ENCODE assay signal across 16 cellular contexts in genomic region chr12:14736441-14736840, GRCh38. TPM values are rescaled to one million over a fixed set of nuclear protein-coding genes. Genes with fewer than 3 reads are reported as not detected.
A peak's percentile ranks its signal among the peaks of the same experiment; 100 is the strongest.
DNase-seq lines count a peak whose midpoint lies in the region; ATAC-seq, FAIRE-seq and TF ChIP-seq lines count a peak whose summit lies in the region.
"Not testable (repeated sequence)": the region's sequence is repeated elsewhere in the genome, so short reads cannot be mapped to it uniquely, and the experiment has no call there.
"Had no signal": no experiment of that assay in that cellular context is flagged by ENCODE, and none has a peak within 500 bp of the region (broad histone marks: within the 10 kb centered on the region; RNA-seq: fewer than 3 reads in every experiment).

No MANE protein-coding gene starts in this region.

- DNase-seq in K562 (ENCODE audit: extremely low read depth in 1 of 4, low spot score in 3 of 4); HepG2 (ENCODE audit: low spot score): not testable (repeated sequence)
- DNase-seq in left lobe of liver (ENCODE audit: low spot score) = peak; percentile 56
- DNase-seq in trophoblast cell = peak; percentile 38 to 56

- H3K4me1 ChIP-seq in K562 (replicated peaks in 1 of 2; ENCODE audit: control insufficient read depth in 2 of 2, insufficient read depth in 2 of 2, low read length in 2 of 2); HepG2 (ENCODE audit: insufficient read depth, low read length); trophoblast cell (ENCODE audit: control insufficient read depth in 1 of 2, insufficient read depth in 2 of 2, low read length in 2 of 2): not testable (repeated sequence)

- H3K36me3 ChIP-seq in K562 (ENCODE audit: control insufficient read depth, insufficient read depth, low read length); HepG2 (replicated peaks in 1 of 2; ENCODE audit: control insufficient read depth in 1 of 2, insufficient read depth in 2 of 2, low read length in 2 of 2); trophoblast cell (ENCODE audit: control insufficient read depth in 1 of 2, insufficient read depth in 2 of 2, low read length in 2 of 2): not testable (repeated sequence)

- CTCF ChIA-PET in K562 (lab: Yijun Ruan, JAX; ENCODE audit: low intra/inter-chr PET ratio); HepG2 (lab: Yijun Ruan, JAX; ENCODE audit: low intra/inter-chr PET ratio, low total read pairs): not testable (repeated sequence)

- not testable (repeated sequence) for H3K27me3 ChIP-seq in K562 (ENCODE audit: control insufficient read depth in 2 of 2, insufficient read depth in 2 of 2, low read length in 2 of 2); HepG2 (ENCODE audit: control insufficient read depth in 1 of 2, insufficient read depth in 2 of 2, low read length in 2 of 2); trophoblast cell (ENCODE audit: insufficient read depth, low read length)

- not testable (repeated sequence) for FAIRE-seq in K562 (lab: Jason Lieb, UNC); HepG2 (lab: Jason Lieb, UNC)

- TF ChIP-seq RAD21 in K562 (CRISPR knock-in tag; conservative IDR thresholded peaks at IDR 0.05 in 1 of 2, IDR thresholded peaks at IDR 0.05 in 1 of 2); HepG2 (CRISPR knock-in tag; IDR thresholded peaks at IDR 0.05): not testable (repeated sequence)

- H3K4ac ChIP-seq in trophoblast cell (ENCODE audit: low read depth, low read length) = not testable (repeated sequence)

- intact Hi-C loops in K562 (cut with micrococcal nuclease); HepG2 (cut with micrococcal nuclease; ENCODE audit: unreplicated experiment): not testable (repeated sequence)

- H3K79me1 ChIP-seq in trophoblast cell (ENCODE audit: low read length) = not testable (repeated sequence)

- H4K20me1 ChIP-seq in K562 (replicated peaks; ENCODE audit: control insufficient read depth, insufficient read depth, low read length); HepG2 (ENCODE audit: insufficient read depth, low read length): not testable (repeated sequence)

- not testable (repeated sequence) for TF ChIP-seq POLR2A in K562 (conservative IDR thresholded peaks at IDR 0.05); HepG2 (IDR thresholded peaks at IDR 0.05; ENCODE audit: insufficient read depth in 1 of 2, low read depth in 2 of 2, low read length in 2 of 2)

- H3K27ac ChIP-seq in VCaP = peak overlapping the region; percentile 92
- H3K27ac ChIP-seq in K562 (ENCODE audit: extremely low read depth, low read depth, low read length); HepG2 (ENCODE audit: extremely low read length, insufficient read depth, low read length); trophoblast cell (ENCODE audit: low read depth, low read length): not testable (repeated sequence)

- H2AK5ac ChIP-seq in trophoblast cell (ENCODE audit: low read length) = not testable (repeated sequence)

- H3K23ac ChIP-seq in trophoblast cell (ENCODE audit: low read length) = not testable (repeated sequence)

- not testable (repeated sequence) for H2AFZ ChIP-seq in K562 (ENCODE audit: low read depth, low read length); HepG2 (ENCODE audit: low read length); trophoblast cell (ENCODE audit: insufficient read depth, low read length, poor library complexity)

- WGBS in K562 (ENCODE audit: insufficient coverage, low coverage, missing lambda C conversion rate) = 46% methylated on average over 3 of the region's 16 CpGs
- 67% methylated on average over 16 of the region's 16 CpGs for WGBS in HepG2 (ENCODE audit: low lambda C conversion rate)
- no CpG with 5 or more reads among the region's 16 CpGs for WGBS in trophoblast cell (ENCODE audit: extremely low coverage, insufficient coverage, insufficient read length)

- not testable (repeated sequence) for H4K12ac ChIP-seq in trophoblast cell (ENCODE audit: low read depth, low read length)

- H4K91ac ChIP-seq in trophoblast cell (ENCODE audit: low read depth, low read length) = not testable (repeated sequence)

- not testable (repeated sequence) for H3K9me1 ChIP-seq in K562 (ENCODE audit: control insufficient read depth, insufficient read depth, low read length)

- H2BK12ac ChIP-seq in trophoblast cell (ENCODE audit: low read length) = not testable (repeated sequence)

- in situ Hi-C loops in K562 (cut with MboI) = not testable (repeated sequence)
- in situ Hi-C loops in HepG2 (cut with HindIII; ENCODE audit: extremely low pct_ligation_motif_present, low pct_unique_long_range_greater_than_20kb) = loop anchor here (25.0 kb wide), 1 partner anchor 476 kb away; the partner anchor contains the start of gene RERG

- not testable (repeated sequence) for H3K9me3 ChIP-seq in K562 (replicated peaks; ENCODE audit: control insufficient read depth, insufficient read depth, low read depth, low read length); HepG2 (ENCODE audit: low read length); trophoblast cell (ENCODE audit: insufficient read depth, low read depth, low read length)

- TF ChIP-seq EP300 in K562 (IDR thresholded peaks at IDR 0.05; ENCODE audit: low read length); HepG2 (IDR thresholded peaks at IDR 0.05; ENCODE audit: low read depth in 2 of 2, low read length in 2 of 2); HepG2 (CRISPR knock-in tag; IDR thresholded peaks at IDR 0.05; ENCODE audit: borderline replicate concordance): not testable (repeated sequence)

- ATAC-seq in K562, HepG2: not testable (repeated sequence)
- peak; percentile 67 for ATAC-seq in left lobe of liver

- H4K8ac ChIP-seq in trophoblast cell (ENCODE audit: low read depth, low read length) = not testable (repeated sequence)

- H2BK120ac ChIP-seq in trophoblast cell (ENCODE audit: insufficient read depth, low read length, poor library complexity) = not testable (repeated sequence)

- H3K4me3 ChIP-seq in K562; HepG2 (replicated peaks in 1 of 3; ENCODE audit: insufficient read depth in 1 of 3, low read depth in 2 of 3, low read length in 3 of 3); trophoblast cell (ENCODE audit: low read depth, low read length): not testable (repeated sequence)

- not testable (repeated sequence) for H2BK5ac ChIP-seq in trophoblast cell (ENCODE audit: low read depth, low read length, poor library complexity)

- H3K4me2 ChIP-seq in K562 (ENCODE audit: insufficient read depth, low read length); HepG2 (ENCODE audit: low read depth, low read length); trophoblast cell (ENCODE audit: low read length): not testable (repeated sequence)

- not testable (repeated sequence) for H3K79me2 ChIP-seq in K562 (ENCODE audit: control insufficient read depth, insufficient read depth, low read length); HepG2 (ENCODE audit: insufficient read depth, low read length); trophoblast cell (ENCODE audit: control insufficient read depth, insufficient read depth, low read length, poor library complexity)

- TF ChIP-seq CTCF in VCaP (conservative IDR thresholded peaks at IDR 0.05); K562 (IDR thresholded peaks at IDR 0.05 in 2 of 3, conservative IDR thresholded peaks at IDR 0.05 in 1 of 3; ENCODE audit: insufficient read depth in 2 of 3, low read depth in 1 of 3, low read length in 3 of 3); HepG2 (CRISPR knock-in tag; IDR thresholded peaks at IDR 0.05): not testable (repeated sequence)

- not testable (repeated sequence) for H3K18ac ChIP-seq in trophoblast cell (ENCODE audit: low read length)

- not testable (repeated sequence) for H3K9ac ChIP-seq in K562 (ENCODE audit: insufficient read depth in 1 of 2, low read depth in 2 of 2, low read length in 2 of 2); HepG2 (ENCODE audit: insufficient read depth, low read depth, low read length); trophoblast cell (ENCODE audit: low read length)

- POLR2A ChIA-PET in K562 (lab: Yijun Ruan, JAX); HepG2 (lab: Yijun Ruan, JAX): not testable (repeated sequence)

- H3K14ac ChIP-seq in trophoblast cell (ENCODE audit: low read length) = not testable (repeated sequence)

- BruUV-seq in K562 (replicated peaks; lab: Mats Ljungman, UMichigan); HepG2 (replicated peaks; lab: Mats Ljungman, UMichigan): not testable (repeated sequence)

RNA-seq across cellular contexts. Expression of gene GUCY2C, which starts 40.0 kb away (rescaled TPM):
- total RNA-seq in K562 (2011; cell fraction: chromatin; rRNA removed; ENCODE audit: low replicate concordance) = not detected in 2 replicates
- total RNA-seq in K562 (2011; cell fraction: nucleolus; rRNA removed) = not detected in 2 replicates
- total RNA-seq in K562 (2011; cell fraction: nucleoplasm; rRNA removed) = not detected in 2 replicates
- total RNA-seq in K562 (2014; rRNA removed) (0.05 TPM in 1 of 2 replicates, not detected in the other), K562 (2014; rRNA removed; fragmentation: Illumina TruSeq; extraction: Trizol) (not detected in 2 replicates), K562 (2015; rRNA removed; fragmentation: Illumina TruSeq; extraction: Trizol) (not detected in 2 replicates), K562 (2021) (not detected in 2 replicates), left lobe of liver (not detected), HepG2 (2016; rRNA removed; fragmentation: Illumina TruSeq; extraction: Trizol) (not detected in 2 replicates)
- polyA plus RNA-seq in K562 (2011; rRNA removed) (0.01 and 0.03 TPM in 2 replicates), K562 (2014; fragmentation: Illumina TruSeq; extraction: Trizol) (not detected in 2 replicates), K562 (2014; fragmentation: Nextera tagmentation; extraction: Ambion mirVana) (under 1 TPM in 1 of 2 experiments, not detected in 1; 0.04 TPM), K562 (2014; rRNA removed) (not detected in 2 replicates), HepG2 (2011; rRNA removed) (0.09 TPM in 1 of 2 replicates, not detected in the other)
- 0.04 TPM in 1 of 2 replicates, not detected in the other for polyA plus RNA-seq in K562 (2011; cell fraction: cytosol; rRNA removed)
- polyA plus RNA-seq in K562 (2011; cell fraction: nucleus; rRNA removed) = 0.07 TPM in 1 of 2 replicates, not detected in the other
- 0.03 TPM in 1 of 2 replicates, not detected in the other for polyA plus RNA-seq in K562 (2012)
- 0.03 TPM in 1 of 2 replicates, not detected in the other for polyA minus RNA-seq in K562 (2011; rRNA and poly(A)+ RNA removed)
- not detected in 2 replicates for polyA minus RNA-seq in K562 (2011; cell fraction: cytosol; rRNA and poly(A)+ RNA removed)
- polyA minus RNA-seq in K562 (2011; cell fraction: nucleus; rRNA and poly(A)+ RNA removed) = not detected in 2 replicates
- total RNA-seq in HepG2 (2016; cell fraction: cytosol; rRNA removed; fragmentation: Illumina TruSeq; extraction: Trizol; ENCODE audit: low read depth) = not detected in 2 replicates
- not detected in 2 replicates for total RNA-seq in HepG2 (2016; cell fraction: insoluble cytoplasmic fraction; rRNA removed; fragmentation: Illumina TruSeq; extraction: Trizol)
- total RNA-seq in HepG2 (2016; cell fraction: membrane; rRNA removed; fragmentation: Illumina TruSeq; extraction: Trizol) = not detected in 2 replicates
- total RNA-seq in HepG2 (2016; cell fraction: nucleus; rRNA removed; fragmentation: Illumina TruSeq; extraction: Trizol) = not detected in 2 replicates
- 0.01 and 0.08 TPM in 2 replicates for polyA plus RNA-seq in HepG2 (2011; cell fraction: cytosol; rRNA removed)
- polyA plus RNA-seq in HepG2 (2011; cell fraction: nucleus; rRNA removed) = 0.05 TPM in 1 of 2 replicates, not detected in the other
- polyA plus RNA-seq in HepG2 (2012) = 0.07 and 0.08 TPM in 2 replicates
- polyA plus RNA-seq in HepG2 (2016; cell fraction: cytosol; fragmentation: Illumina TruSeq; extraction: Trizol; ENCODE audit: low read depth) = not detected in 2 replicates
- polyA plus RNA-seq in HepG2 (2016; cell fraction: insoluble cytoplasmic fraction; fragmentation: Illumina TruSeq; extraction: Trizol; ENCODE audit: low read depth) = not detected in 2 replicates
- not detected in 2 replicates for polyA plus RNA-seq in HepG2 (2016; cell fraction: membrane; fragmentation: Illumina TruSeq; extraction: Trizol; ENCODE audit: low read depth)
- polyA plus RNA-seq in HepG2 (2016; cell fraction: nucleus; fragmentation: Illumina TruSeq; extraction: Trizol; ENCODE audit: insufficient read depth, low read depth) = not detected in 2 replicates
- polyA minus RNA-seq in HepG2 (2011; rRNA and poly(A)+ RNA removed; ENCODE audit: low replicate concordance) = 0.08 TPM in 1 of 2 replicates, not detected in the other
- polyA minus RNA-seq in HepG2 (2011; cell fraction: cytosol; rRNA and poly(A)+ RNA removed) = not detected in 2 replicates
- 0.25 and 0.26 TPM in 2 replicates for polyA minus RNA-seq in HepG2 (2011; cell fraction: nucleus; rRNA and poly(A)+ RNA removed)
- 0.03 TPM in 2 replicates for polyA plus RNA-seq in trophoblast cell (2013)
- total RNA-seq: A172; A673; Calu3; CD4-positive, alpha-beta memory T cell; CD4-positive, alpha-beta T cell; CD4-positive, CD25-positive, alpha-beta regulatory T cell; CD8-positive, alpha-beta memory T cell; CD8-positive, alpha-beta T cell; Daoy had no signal
- polyA plus RNA-seq: AG04450; BJ; CD4-positive, alpha-beta memory T cell; CD4-positive, CD25-positive, alpha-beta regulatory T cell; CD8-positive, alpha-beta memory T cell had no signal
